ENCODE assay signal across 19 cellular contexts in the genomic region with DNA sequence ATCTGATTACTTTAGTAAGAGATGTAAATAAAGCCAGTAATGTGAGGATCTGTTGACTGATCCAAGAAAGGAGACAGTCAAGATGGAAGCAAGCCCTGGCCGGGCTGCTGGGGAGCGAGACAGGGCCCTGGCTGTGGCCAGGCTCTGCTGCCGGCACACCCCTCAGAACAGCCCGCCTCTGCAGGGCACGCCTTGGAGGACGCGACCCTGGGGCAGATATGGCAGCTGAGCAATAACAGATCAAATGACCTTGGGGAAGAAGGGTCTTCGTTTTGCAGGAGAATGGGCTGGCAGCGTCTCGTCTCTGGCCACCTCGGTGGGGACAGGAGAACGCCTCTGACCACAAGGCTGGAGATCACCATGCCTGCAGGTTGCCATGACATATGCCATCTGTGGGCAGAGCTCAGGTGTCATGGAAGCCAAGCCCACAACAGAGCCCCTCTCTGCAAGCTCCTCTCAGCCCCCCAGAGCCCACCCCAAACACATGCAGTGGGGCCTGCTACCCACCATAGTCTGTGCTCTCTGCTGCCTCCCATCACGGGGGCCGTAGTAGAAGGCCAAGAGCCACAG.
"Had no signal": no experiment of that assay in that cellular context is flagged by ENCODE, and none has a peak within 500 bp of the region (broad histone marks: within the 10 kb centered on the region; RNA-seq: fewer than 3 reads in every experiment).

No MANE protein-coding gene starts in this region.

- H3K9me3 ChIP-seq: esophagus muscularis mucosa, prostate gland, upper lobe of left lung, vagina had no signal

- DNase-seq: cerebellar nuclear complex; effector memory CD8-positive, alpha-beta T cell; midbrain; retina; stimulated activated CD4-positive, alpha-beta T cell treated with anti-CD3 and anti-CD28 coated beads, Interleukin-2, amount 100 ng/mL, for 48 hours; stimulated activated naive CD8-positive, alpha-beta T cell treated with anti-CD3 and anti-CD28 coated beads, Interleukin-15, amount 100 ng/mL, for 72 hours; upper lobe of left lung had no signal

- H3K36me3 ChIP-seq: prostate gland had no signal

- H3K27me3 Mint-ChIP-seq: dendritic cell treated with granulocyte-macrophage colony-stimulating factor and Interleukin-4, amounts not matched to agents 40 ng/mL and 50 ng/mL, for 4 days; effector memory CD8-positive, alpha-beta T cell; memory B cell; stimulated activated naive CD8-positive, alpha-beta T cell treated with anti-CD3 and anti-CD28 coated beads, Interleukin-15, amount 100 ng/mL, for 72 hours had no signal

- ATAC-seq: effector memory CD8-positive, alpha-beta T cell; sciatic nerve; stimulated activated naive CD8-positive, alpha-beta T cell treated with anti-CD3 and anti-CD28 coated beads, Interleukin-15, amount 100 ng/mL, for 72 hours had no signal

- H3K9me3 Mint-ChIP-seq: dendritic cell treated with granulocyte-macrophage colony-stimulating factor and Interleukin-4, amounts not matched to agents 40 ng/mL and 50 ng/mL, for 4 days; effector memory CD8-positive, alpha-beta T cell; memory B cell; nephron; stimulated activated naive CD8-positive, alpha-beta T cell treated with anti-CD3 and anti-CD28 coated beads, Interleukin-15, amount 100 ng/mL, for 72 hours had no signal

- H3K27ac ChIP-seq: cardiac muscle cell, epithelial cell of prostate, esophagus muscularis mucosa, hepatocyte, parathyroid adenoma, prostate gland, upper lobe of left lung, vagina had no signal

- H2AFZ ChIP-seq: hepatocyte, parathyroid adenoma had no signal

- H3K9ac ChIP-seq: parathyroid adenoma had no signal

- H3K27me3 ChIP-seq: cardiac muscle cell, esophagus muscularis mucosa, hepatocyte, upper lobe of left lung, vagina had no signal

- H3K4me3 Mint-ChIP-seq: dendritic cell treated with granulocyte-macrophage colony-stimulating factor and Interleukin-4, amounts not matched to agents 40 ng/mL and 50 ng/mL, for 4 days; effector memory CD8-positive, alpha-beta T cell; memory B cell; nephron; stimulated activated naive CD8-positive, alpha-beta T cell treated with anti-CD3 and anti-CD28 coated beads, Interleukin-15, amount 100 ng/mL, for 72 hours had no signal

- H3K4me1 Mint-ChIP-seq: memory B cell; stimulated activated naive CD8-positive, alpha-beta T cell treated with anti-CD3 and anti-CD28 coated beads, Interleukin-15, amount 100 ng/mL, for 72 hours had no signal

- H3K4me1 ChIP-seq: parathyroid adenoma, upper lobe of left lung had no signal

- H3K79me2 ChIP-seq: hepatocyte, parathyroid adenoma had no signal

- H3K4me3 ChIP-seq: cardiac muscle cell, esophagus muscularis mucosa, hepatocyte, prostate gland, skin epidermis, upper lobe of left lung, vagina had no signal

- H3K4me2 ChIP-seq: hepatocyte had no signal

- H3K27ac Mint-ChIP-seq: dendritic cell treated with granulocyte-macrophage colony-stimulating factor and Interleukin-4, amounts not matched to agents 40 ng/mL and 50 ng/mL, for 4 days; effector memory CD8-positive, alpha-beta T cell; memory B cell; nephron had no signal
